In genomic region chr5:151151263-151151660, GRCh38 we compare ENCODE assay signal across 8 cellular contexts. TPM values are rescaled to one million over a fixed set of nuclear protein-coding genes. Genes with fewer than 3 reads are reported as not detected.
DNase-seq lines count a peak whose midpoint lies in the region; ATAC-seq lines count a peak whose summit lies in the region.

No MANE protein-coding gene starts in this region.

- peak overlapping the region; percentile 10 for H3K4me2 ChIP-seq in GM23248 (ENCODE audit: unreplicated experiment)

- H3K9ac ChIP-seq in GM23248 = peak overlapping the region; percentile 41

- no peaks in the 10 kb centered on the region; the same call in 1 of the 2 replicates for H3K36me3 ChIP-seq in GM23248 (ENCODE audit: low read depth)

- peak overlapping the region; percentile 92 for H3K27ac Mint-ChIP-seq in activated CD8-positive, alpha-beta T cell treated with anti-CD3 and anti-CD28 coated beads, Interleukin-2, amount 10 ng/mL, durations not matched to agents 7 days and 5 days
- H3K27ac Mint-ChIP-seq in immature natural killer cell = peak overlapping the region; percentile 79 to 97 (median 96)
- peak overlapping the region; percentile 90 for H3K27ac Mint-ChIP-seq in stimulated activated effector memory CD8-positive, alpha-beta T cell treated with anti-CD3 and anti-CD28 coated beads, Interleukin-12 subunit alpha, Interleukin-12 subunit beta, amount 100 ng/mL, for 72 hours

- no peak overlapping the region for H3K4me3 ChIP-seq in GM23248

- H3K27ac ChIP-seq in GM23248 = peak overlapping the region; percentile 69

- peaks cover 18% of the 10 kb centered on the region for H3F3A ChIP-seq in GM23248 (ENCODE audit: insufficient read depth)

- H3K27me3 Mint-ChIP-seq in activated CD8-positive, alpha-beta T cell treated with anti-CD3 and anti-CD28 coated beads, Interleukin-2, amount 10 ng/mL, durations not matched to agents 7 days and 5 days (ENCODE audit: low read depth) = no peaks in the 10 kb centered on the region
- peaks cover 0 to 6% (median 4%) of the 10 kb centered on the region in 3 donors for H3K27me3 Mint-ChIP-seq in immature natural killer cell (ENCODE audit: low read depth in 3 of 3)

- H3K9me3 Mint-ChIP-seq in activated CD8-positive, alpha-beta T cell treated with anti-CD3 and anti-CD28 coated beads, Interleukin-2, amount 10 ng/mL, durations not matched to agents 7 days and 5 days (ENCODE audit: insufficient read depth) = no peaks in the 10 kb centered on the region
- no peaks in the 10 kb centered on the region for H3K9me3 Mint-ChIP-seq in immature natural killer cell
- H3K9me3 Mint-ChIP-seq in stimulated activated effector memory CD8-positive, alpha-beta T cell treated with anti-CD3 and anti-CD28 coated beads, Interleukin-12 subunit alpha, Interleukin-12 subunit beta, amount 100 ng/mL, for 72 hours = no peaks in the 10 kb centered on the region

- ATAC-seq in activated CD8-positive, alpha-beta T cell treated with anti-CD3 and anti-CD28 coated beads, Interleukin-2, amount 10 ng/mL, durations not matched to agents 7 days and 5 days = no peak
- no peak for ATAC-seq in stimulated activated effector memory CD8-positive, alpha-beta T cell treated with anti-CD3 and anti-CD28 coated beads, Interleukin-12 subunit alpha, Interleukin-12 subunit beta, amount 100 ng/mL, for 72 hours
- ATAC-seq in HG03175 (IDR thresholded peaks at IDR 0.05; ENCODE audit: unreplicated experiment) = no peak
- ATAC-seq in GM21528 (IDR thresholded peaks at IDR 0.05; ENCODE audit: low FRiP score, unreplicated experiment) = no peak

- H3K79me2 ChIP-seq in GM23248 (ENCODE audit: insufficient read depth) = peaks cover 100% of the 10 kb centered on the region

- H3K4me1 Mint-ChIP-seq in activated CD8-positive, alpha-beta T cell treated with anti-CD3 and anti-CD28 coated beads, Interleukin-2, amount 10 ng/mL, durations not matched to agents 7 days and 5 days (ENCODE audit: low read depth) = peaks cover 93% of the 10 kb centered on the region
- peaks cover 100% of the 10 kb centered on the region in 2 donors for H3K4me1 Mint-ChIP-seq in immature natural killer cell
- peaks cover 96% of the 10 kb centered on the region for H3K4me1 Mint-ChIP-seq in stimulated activated effector memory CD8-positive, alpha-beta T cell treated with anti-CD3 and anti-CD28 coated beads, Interleukin-12 subunit alpha, Interleukin-12 subunit beta, amount 100 ng/mL, for 72 hours

- no peaks in the 10 kb centered on the region for H3K27me3 ChIP-seq in GM23248 (replicated peaks; ENCODE audit: insufficient read depth)

- CTCF ChIA-PET in activated CD8-positive, alpha-beta T cell treated with anti-CD3 and anti-CD28 coated beads, Interleukin-2, amount 10 ng/mL, durations not matched to agents 7 days and 5 days (lab: Charles Lee) = interaction anchor here (0.8 to 12.9 kb wide), 8 partner anchors 10 to 372 kb away, joined by 3 to 172 read pairs (median 22); partner anchors contain the start of gene SLC36A1

- whole genome bisulfite sequencing in GM23248 (ENCODE audit: low coverage in 1 of 2, low lambda C conversion rate in 2 of 2, missing lambda C conversion rate in 2 of 2), 2 experiments = 9 to 11% methylated on average over 2 of the region's 2 CpGs

- H3K36me3 Mint-ChIP-seq in activated CD8-positive, alpha-beta T cell treated with anti-CD3 and anti-CD28 coated beads, Interleukin-2, amount 10 ng/mL, durations not matched to agents 7 days and 5 days (ENCODE audit: low read depth) = peaks cover 70% of the 10 kb centered on the region
- peaks cover 5 to 14% (median 5%) of the 10 kb centered on the region in 3 donors for H3K36me3 Mint-ChIP-seq in immature natural killer cell
- H3K36me3 Mint-ChIP-seq in stimulated activated effector memory CD8-positive, alpha-beta T cell treated with anti-CD3 and anti-CD28 coated beads, Interleukin-12 subunit alpha, Interleukin-12 subunit beta, amount 100 ng/mL, for 72 hours = peaks cover 96% of the 10 kb centered on the region

- H3K4me1 ChIP-seq in GM23248 (ENCODE audit: insufficient read depth) = peaks cover 46% of the 10 kb centered on the region

- peak overlapping the region; percentile 24; the same call in 1 of the 2 replicates for H2AFZ ChIP-seq in GM23248

- no peaks in the 10 kb centered on the region for H3K9me3 ChIP-seq in GM23248 (ENCODE audit: low read depth)

- peak overlapping the region; percentile 64 for H3K4me3 Mint-ChIP-seq in activated CD8-positive, alpha-beta T cell treated with anti-CD3 and anti-CD28 coated beads, Interleukin-2, amount 10 ng/mL, durations not matched to agents 7 days and 5 days
- H3K4me3 Mint-ChIP-seq in immature natural killer cell = peak overlapping the region; percentile 74 to 88 (median 77)
- H3K4me3 Mint-ChIP-seq in stimulated activated effector memory CD8-positive, alpha-beta T cell treated with anti-CD3 and anti-CD28 coated beads, Interleukin-12 subunit alpha, Interleukin-12 subunit beta, amount 100 ng/mL, for 72 hours = peak overlapping the region; percentile 96

- in situ Hi-C loops in GM23248 (cut with MboI) = no loop called here

- peaks cover 13% of the 10 kb centered on the region; the same call in 1 of the 2 replicates for H4K20me1 ChIP-seq in GM23248 (ENCODE audit: insufficient read depth)

- POLR2A ChIA-PET in activated CD8-positive, alpha-beta T cell treated with anti-CD3 and anti-CD28 coated beads, Interleukin-2, amount 10 ng/mL, durations not matched to agents 7 days and 5 days (lab: Charles Lee) = interaction anchor here (0.5 to 3.3 kb wide), 9 partner anchors 9 to 1637 kb away, joined by 3 to 16 read pairs (median 3); partner anchors contain the start of genes GM2A and TNIP1

- H3K9me2 ChIP-seq in GM23248 (ENCODE audit: insufficient read depth) = no peaks in the 10 kb centered on the region

- no peak for DNase-seq in GM23248
- peak; percentile 36 for DNase-seq in activated CD8-positive, alpha-beta T cell treated with anti-CD3 and anti-CD28 coated beads, Interleukin-2, amount 10 ng/mL, durations not matched to agents 7 days and 5 days
- DNase-seq in immature natural killer cell = no peak
- no peak for DNase-seq in stimulated activated effector memory CD8-positive, alpha-beta T cell treated with anti-CD3 and anti-CD28 coated beads, Interleukin-12 subunit alpha, Interleukin-12 subunit beta, amount 100 ng/mL, for 72 hours (ENCODE audit: low spot score in 2 of 2)
- DNase-seq in NCI-H2227 (lab: John Stamatoyannopoulos, UW; ENCODE audit: unreplicated experiment) = no peak
- DNase-seq in NCI-H82 treated with DMSO at 0.1 percent for 48 hours (lab: John Stamatoyannopoulos, UW; ENCODE audit: unreplicated experiment) = no peak

RNA-seq across cellular contexts. Expression of gene ANXA6, which starts 6.3 kb away (rescaled TPM):
- total RNA-seq in GM23248 (2014; rRNA removed; shearing (Covaris generic)) = 384 and 409 TPM in 2 replicates
- polyA plus RNA-seq in GM23248 (2016; fragmentation: Nextera tagmentation; extraction: Ambion mirVana) (183 and 190 TPM in 2 replicates), immature natural killer cell (100 to 1,000 TPM; 313 to 679 (median 395) TPM)
- total RNA-seq in activated CD8-positive, alpha-beta T cell treated with anti-CD3 and anti-CD28 coated beads, Interleukin-2, amount 10 ng/mL, durations not matched to agents 7 days and 5 days = 100 to 1,000 TPM; 481 to 495 TPM
